8 cellular contexts compared by ENCODE assay signal in the genomic region with DNA sequence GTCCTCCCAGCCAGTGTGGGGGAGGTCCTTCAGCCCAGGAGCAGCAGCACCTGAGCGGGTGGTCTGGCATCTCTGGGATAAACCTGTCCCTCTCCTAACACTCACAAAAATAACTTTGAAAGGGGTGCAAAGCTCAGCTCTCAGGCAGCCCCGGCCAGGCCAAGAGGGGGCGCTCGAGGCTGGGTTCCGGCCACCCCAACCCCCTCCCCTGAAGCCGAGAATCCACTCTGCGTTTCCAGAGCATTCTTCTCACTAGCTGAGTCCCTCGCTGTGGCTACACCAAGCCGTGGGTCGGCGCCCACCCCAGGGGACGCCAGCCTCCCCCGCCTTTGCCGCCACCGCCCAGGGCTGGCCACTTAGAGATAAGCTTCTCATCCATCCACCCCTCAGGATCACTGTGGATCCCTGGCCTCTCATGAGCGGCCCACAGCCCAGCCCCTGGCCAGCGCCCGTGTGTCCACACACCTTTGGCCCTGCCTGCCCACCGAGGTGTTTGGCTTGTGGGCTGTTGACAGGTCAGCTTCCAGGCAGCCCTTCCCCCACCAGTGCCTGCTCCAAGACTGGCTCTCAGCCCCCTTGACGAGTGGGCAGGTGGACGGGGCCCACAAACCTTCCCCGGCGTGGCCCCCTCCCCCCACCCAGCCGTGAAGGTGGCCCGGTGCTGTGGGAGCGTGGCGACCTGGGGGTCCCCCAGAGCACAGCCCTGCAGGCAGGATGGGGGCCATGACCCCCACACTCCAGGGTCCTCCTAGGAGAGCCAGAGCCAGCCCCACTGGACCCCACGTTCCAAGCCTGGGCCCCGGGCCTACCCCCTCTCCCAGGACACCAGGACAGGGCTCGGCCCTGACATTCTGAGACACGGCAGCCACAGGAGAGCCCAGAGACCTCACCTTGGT. TPM values are rescaled to one million over a fixed set of nuclear protein-coding genes. Genes with fewer than 3 reads are reported as not detected.
A peak's percentile ranks its signal among the peaks of the same experiment; 100 is the strongest.
DNase-seq lines count a peak whose midpoint lies in the region; ATAC-seq, FAIRE-seq and TF ChIP-seq lines count a peak whose summit lies in the region.

No MANE protein-coding gene starts in this region.

- no peak for DNase-seq in GM12864 (ENCODE audit: low read depth)
- DNase-seq in NCI-H345 (lab: John Stamatoyannopoulos, UW) = peak; percentile 54
- peak; percentile 9 for DNase-seq in activated effector memory CD4-positive, alpha-beta T cell treated with Interleukin-2 at 50 U/mL for 16 hours
- DNase-seq in Right ventricle myocardium inferior (ENCODE audit: missing footprints) = no peak
- peak; percentile 17 to 89 (median 66) for DNase-seq in pancreas
- DNase-seq in NCI-H146 (lab: John Stamatoyannopoulos, UW) = no peak
- DNase-seq in HTR-8/SVneo (ENCODE audit: insufficient read length, low spot score) = no peak

- peak overlapping the region in 1 of 4 donors; percentile 2 for H3K27ac ChIP-seq in pancreas

- intact Hi-C loops in Right ventricle myocardium inferior (cut with DNase I) = no loop called here
- intact Hi-C loops in pancreas (cut with DNase I) = no loop called here

- no peaks in the 10 kb centered on the region for H3K9me3 ChIP-seq in pancreas

- no peaks in the 10 kb centered on the region for H3K27me3 ChIP-seq in pancreas

- WGBS in pancreas, 2 donors = 27 to 29% methylated on average over 29 to 31 of the region's 31 CpGs

- no peaks in the 10 kb centered on the region for H3K36me3 ChIP-seq in pancreas

- ATAC-seq in Right ventricle myocardium inferior = peak; percentile 59
- peak; percentile 81 to 95 (median 88) for ATAC-seq in pancreas
- no peak for ATAC-seq in GM18867 (IDR thresholded peaks at IDR 0.05; ENCODE audit: unreplicated experiment)

- peaks cover 0 to 4% (median 0%) of the 10 kb centered on the region in 3 donors for H3K4me1 ChIP-seq in pancreas

- FAIRE-seq in pancreas (lab: Jason Lieb, UNC) (no peak), HTR-8/SVneo (lab: Jason Lieb, UNC) (no peak)

- no peak overlapping the region for H3K4me3 ChIP-seq in GM12864 (ENCODE audit: low read depth, low read length)
- H3K4me3 ChIP-seq in pancreas = peak overlapping the region in 2 of 4 donors; percentile 27 to 35

- TF ChIP-seq CTCF in GM12864 (IDR thresholded peaks at IDR 0.05; ENCODE audit: low read depth, low read length, missing control alignments) (peak; percentile 60), pancreas (IDR thresholded peaks at IDR 0.05) (peak in 3 of 4 donors; percentile 50 to 63 (median 56))

RNA-seq across cellular contexts. Expression of gene FTCD, which starts 1.9 kb away (rescaled TPM):
- 1.2 TPM for total RNA-seq in Right ventricle myocardium inferior
- total RNA-seq in pancreas = 1 to 10 TPM in 1 of 6 donors, under 1 TPM in 5; 0.31 to 1.4 (median 0.42) TPM
- polyA plus RNA-seq in pancreas = 10 to 100 TPM in 1 of 2 donors, 1 to 10 TPM in 1; 4.9 to 14.0 TPM

RNA-seq across cellular contexts. Expression of gene SPATC1L, which starts 30.8 kb away (rescaled TPM):
- total RNA-seq in Right ventricle myocardium inferior (7.7 TPM), pancreas (1 to 10 TPM; 3.1 to 8.1 (median 6.0) TPM)
- polyA plus RNA-seq in pancreas = 10 to 100 TPM; 12.9 to 26.9 TPM

RNA-seq across cellular contexts. Expression of gene COL6A2, which starts 55.6 kb away (rescaled TPM):
- total RNA-seq in Right ventricle myocardium inferior (254 TPM), pancreas (100 to 1,000 TPM in 1 of 6 donors, 10 to 100 TPM in 5; 15.2 to 135 (median 45.5) TPM)
- polyA plus RNA-seq in pancreas = 100 to 1,000 TPM in 1 of 2 donors, 10 to 100 TPM in 1; 66.9 to 116 TPM

Comparison
In these comparisons a context has a peak if more than half of its experiments do, and no peak if none do; other contexts are left out.
1. DNase-seq: peak in NCI-H345 (single experiment), activated effector memory CD4-positive, alpha-beta T cell treated with Interleukin-2 at 50 U/mL for 16 hours (single experiment) and pancreas (6 of 6); none in GM12864 (single experiment), Right ventricle myocardium inferior (single experiment), NCI-H146 (single experiment) and HTR-8/SVneo (single experiment).